ENCODE assay signal across 12 cellular contexts in the genomic region with DNA sequence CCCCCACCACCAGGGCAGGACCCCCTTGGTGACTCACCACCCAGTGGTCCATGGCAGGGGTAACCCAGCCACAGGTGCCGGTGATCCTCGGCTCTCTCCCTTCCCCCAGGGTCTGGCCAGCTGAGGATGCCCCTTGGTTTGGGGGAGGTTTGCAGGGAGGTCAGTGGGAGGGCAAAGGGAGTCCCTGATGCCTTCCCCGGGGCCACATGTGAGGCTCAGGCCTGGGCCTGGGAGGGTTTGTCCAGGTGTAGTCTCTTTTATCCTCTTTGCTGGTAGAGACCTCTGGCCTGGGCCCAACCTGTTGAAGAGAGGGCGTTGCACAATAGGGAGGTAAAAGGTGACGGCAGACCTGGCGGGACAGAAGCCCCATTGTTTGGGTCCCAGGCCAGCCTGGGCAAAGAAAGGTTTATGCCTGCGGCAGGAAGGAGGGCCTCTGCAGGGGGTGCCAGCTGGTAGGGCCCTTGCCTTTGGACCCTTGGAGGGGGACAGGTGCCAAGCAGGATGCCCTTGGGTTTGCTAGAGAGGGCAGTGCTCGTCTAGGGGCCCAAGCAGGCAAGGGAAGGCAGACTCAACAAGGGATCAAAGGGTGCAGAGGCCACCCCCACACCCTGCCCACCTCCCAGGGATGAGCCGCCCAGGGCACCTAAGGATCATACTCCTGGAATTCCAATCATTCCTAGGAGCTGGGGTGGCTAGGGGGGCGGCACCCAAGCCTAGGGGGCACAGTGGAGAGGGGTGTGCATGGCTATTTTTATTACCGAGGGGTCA. TPM values are rescaled to one million over a fixed set of nuclear protein-coding genes. Genes with fewer than 3 reads are reported as not detected.
DNase-seq lines count a peak whose midpoint lies in the region; ATAC-seq, FAIRE-seq and TF ChIP-seq lines count a peak whose summit lies in the region.
"Had no signal": no experiment of that assay in that cellular context is flagged by ENCODE, and none has a peak within 500 bp of the region (broad histone marks: within the 10 kb centered on the region; RNA-seq: fewer than 3 reads in every experiment).

No MANE protein-coding gene starts in this region.

- WGBS in heart left ventricle, 4 donors: 56 to 69% (median 61%) methylated on average over 11 of the region's 11 CpGs

- no peaks in the 10 kb centered on the region for H3K36me3 Mint-ChIP-seq in T-helper 2 cell treated with Interferon-gamma antibody and Interleukin-4, amounts not matched to agents 5 μg/mL and 100 μg/mL, for 36 hours (ENCODE audit: low read depth)

- H3K4me1 Mint-ChIP-seq in T-helper 2 cell treated with Interferon-gamma antibody and Interleukin-4, amounts not matched to agents 5 μg/mL and 100 μg/mL, for 36 hours (ENCODE audit: low read depth): peaks cover 3% of the 10 kb centered on the region

- no peaks in the 10 kb centered on the region for H3K9me3 ChIP-seq in heart left ventricle
- H3K9me3 ChIP-seq in duodenal mucosa (ENCODE audit: control insufficient read depth in 1 of 2, low read length in 2 of 2): no peaks in the 10 kb centered on the region
- H3K9me3 ChIP-seq in muscle layer of duodenum (ENCODE audit: control insufficient read depth in 1 of 2, low read length in 2 of 2): no peaks in the 10 kb centered on the region
- H3K9me3 ChIP-seq in uterus: no peaks in the 10 kb centered on the region

- no peaks in the 10 kb centered on the region for H3K27me3 ChIP-seq in heart left ventricle
- H3K27me3 ChIP-seq in duodenal mucosa (ENCODE audit: control insufficient read depth in 1 of 2, insufficient read depth in 2 of 2, low read length in 2 of 2): peaks cover 0 to 5% of the 10 kb centered on the region in 2 donors
- H3K27me3 ChIP-seq in muscle layer of duodenum (ENCODE audit: low read depth, low read length): no peaks in the 10 kb centered on the region
- H3K27me3 ChIP-seq in uterus: no peaks in the 10 kb centered on the region

- H3K36me3 ChIP-seq in heart left ventricle (peaks cover 0 to 6% (median 0%) of the 10 kb centered on the region in 9 donors), duodenal mucosa (ENCODE audit: control insufficient read depth in 1 of 2, insufficient read depth in 2 of 2, low read length in 2 of 2) (peaks cover 0 to 10% of the 10 kb centered on the region in 2 donors), muscle layer of duodenum (ENCODE audit: control insufficient read depth in 1 of 2, insufficient read depth in 2 of 2, low read length in 2 of 2) (no peaks in the 10 kb centered on the region), uterus (no peaks in the 10 kb centered on the region)

- no peak for FAIRE-seq in GM12892 (lab: Jason Lieb, UNC)
- FAIRE-seq: islet of Langerhans had no signal

- H3K4me3 ChIP-seq in heart left ventricle: peak overlapping the region in 11 of 12 donors; percentile 64 to 92 (median 84)
- peak overlapping the region; percentile 77 to 81 for H3K4me3 ChIP-seq in duodenal mucosa (ENCODE audit: low read depth in 1 of 2, low read length in 2 of 2)
- peak overlapping the region; percentile 16 to 73 for H3K4me3 ChIP-seq in muscle layer of duodenum (ENCODE audit: low read depth in 1 of 2, low read length in 2 of 2)
- H3K4me3 ChIP-seq in uterus: peak overlapping the region in 1 of 2 donors; percentile 48

- ATAC-seq in heart left ventricle (no peak), left ventricle myocardium superior (no peak), GM19463 (IDR thresholded peaks at IDR 0.05; ENCODE audit: unreplicated experiment) (no peak)

- no peak for DNase-seq in heart left ventricle
- DNase-seq in left ventricle myocardium superior: no peak
- no peak for DNase-seq in uterus
- DNase-seq in GM12892 (ENCODE audit: insufficient read length): no peak
- no peak for DNase-seq in T-helper 2 cell treated with Interferon-gamma antibody and Interleukin-4, amounts not matched to agents 5 μg/mL and 100 μg/mL, for 36 hours (ENCODE audit: low spot score)
- DNase-seq: MM.1S; stimulated activated CD4-positive, alpha-beta T cell treated with anti-CD3 and anti-CD28 coated beads, Interleukin-4, amount 100 ng/mL, for 1 hour had no signal

- no peak overlapping the region for H3K4me3 Mint-ChIP-seq in T-helper 2 cell treated with Interferon-gamma antibody and Interleukin-4, amounts not matched to agents 5 μg/mL and 100 μg/mL, for 36 hours

- H3K27ac ChIP-seq in heart left ventricle (peak overlapping the region; percentile 33 to 99 (median 94)), duodenal mucosa (ENCODE audit: low read depth, low read length) (peak overlapping the region; percentile 91), muscle layer of duodenum (ENCODE audit: low read length) (peak overlapping the region; percentile 98), uterus (peak overlapping the region; percentile 80 to 94)

- peaks cover 18 to 62% (median 47%) of the 10 kb centered on the region in 12 donors for H3K4me1 ChIP-seq in heart left ventricle
- peaks cover 39 to 57% of the 10 kb centered on the region in 2 donors for H3K4me1 ChIP-seq in duodenal mucosa (ENCODE audit: control insufficient read depth in 1 of 2, insufficient read depth in 2 of 2, low read length in 2 of 2)
- peaks cover 6 to 37% of the 10 kb centered on the region in 2 donors for H3K4me1 ChIP-seq in muscle layer of duodenum (ENCODE audit: control insufficient read depth in 1 of 2, insufficient read depth in 2 of 2, low read length in 2 of 2)
- H3K4me1 ChIP-seq in uterus: peaks cover 8 to 25% of the 10 kb centered on the region in 2 donors

- no peak for TF ChIP-seq CTCF in heart left ventricle (IDR thresholded peaks at IDR 0.05)
- no peak for TF ChIP-seq CTCF in uterus (IDR thresholded peaks at IDR 0.05)

- H3K9ac ChIP-seq in duodenal mucosa (ENCODE audit: low read depth in 1 of 2, low read length in 2 of 2): peak overlapping the region; percentile 55 to 89

- intact Hi-C loops in heart left ventricle (cut with DNase I): loop anchor here in 1 of 10 donors (2.0 kb wide), 1 partner anchor 13 kb away; no protein-coding TSS in a partner anchor
- intact Hi-C loops in left ventricle myocardium superior (cut with micrococcal nuclease): no loop called here
- intact Hi-C loops in uterus (cut with DNase I; ENCODE audit: low total_unique reads): no loop called here

- no peaks in the 10 kb centered on the region for H3K9me3 Mint-ChIP-seq in T-helper 2 cell treated with Interferon-gamma antibody and Interleukin-4, amounts not matched to agents 5 μg/mL and 100 μg/mL, for 36 hours

- H3K27me3 Mint-ChIP-seq in T-helper 2 cell treated with Interferon-gamma antibody and Interleukin-4, amounts not matched to agents 5 μg/mL and 100 μg/mL, for 36 hours (ENCODE audit: low read depth): peaks cover 9% of the 10 kb centered on the region

- no peak for TF ChIP-seq POLR2A in heart left ventricle (IDR thresholded peaks at IDR 0.05)
- TF ChIP-seq POLR2A in uterus (IDR thresholded peaks at IDR 0.05): no peak
- no peak for TF ChIP-seq POLR2A in GM12892 (IDR thresholded peaks at IDR 0.05; ENCODE audit: low read depth, low read length)

- H3K27ac Mint-ChIP-seq in T-helper 2 cell treated with Interferon-gamma antibody and Interleukin-4, amounts not matched to agents 5 μg/mL and 100 μg/mL, for 36 hours: no peak overlapping the region

RNA-seq across cellular contexts. Expression of a gene that starts 0.8 kb away (rescaled TPM):
- total RNA-seq in heart left ventricle (100 to 1,000 TPM; 136 to 697 (median 199) TPM), left ventricle myocardium superior (274 TPM), uterus (100 to 1,000 TPM; 104 to 247 (median 182) TPM)
- polyA plus RNA-seq in heart left ventricle: 100 to 1,000 TPM; 263 to 354 TPM
- polyA plus RNA-seq in GM12892 (2012; ENCODE audit: missing spikeins): 0.13 TPM
- total RNA-seq: activated CD8-positive, alpha-beta memory T cell treated with anti-CD3 and anti-CD28 coated beads for 36 hours had no signal

RNA-seq across cellular contexts. Expression of a gene that starts 41.9 kb away (rescaled TPM):
- total RNA-seq in heart left ventricle: under 1 TPM in 5 of 9 donors, not detected in 4; 0.21 to 0.82 (median 0.30) TPM
- polyA plus RNA-seq in heart left ventricle: under 1 TPM; 0.24 to 0.50 TPM
- 0.67 TPM for total RNA-seq in left ventricle myocardium superior
- not detected for total RNA-seq in uterus
- polyA plus RNA-seq in GM12892 (2012; ENCODE audit: missing spikeins): not detected
- total RNA-seq: activated CD8-positive, alpha-beta memory T cell treated with anti-CD3 and anti-CD28 coated beads for 36 hours had no signal
